In genomic region chr17:7922499-7923289, GRCh38 we compare ENCODE assay signal across 9 cellular contexts. TPM values are rescaled to one million over a fixed set of nuclear protein-coding genes. Genes with fewer than 3 reads are reported as not detected.
A peak's percentile ranks its signal among the peaks of the same experiment; 100 is the strongest.
DNase-seq lines count a peak whose midpoint lies in the region; ATAC-seq, FAIRE-seq and TF ChIP-seq lines count a peak whose summit lies in the region.
"Had no signal": no experiment of that assay in that cellular context is flagged by ENCODE, and none has a peak within 500 bp of the region (broad histone marks: within the 10 kb centered on the region; RNA-seq: fewer than 3 reads in every experiment).

No MANE protein-coding gene starts in this region.

- CTCF ChIA-PET in HepG2 (lab: Yijun Ruan, JAX; ENCODE audit: low intra/inter-chr PET ratio, low total read pairs) = no interaction called here

- no peaks in the 10 kb centered on the region for H3K27me3 ChIP-seq in HepG2 (ENCODE audit: control insufficient read depth in 1 of 2, insufficient read depth in 2 of 2, low read length in 2 of 2)

- ATAC-seq in HepG2 (no peak), HG03520 (IDR thresholded peaks at IDR 0.05; ENCODE audit: unreplicated experiment) (no peak)

- BruUV-seq in HepG2 (replicated peaks; lab: Mats Ljungman, UMichigan) = no TSS peak

- POLR2A ChIA-PET in HepG2 (lab: Yijun Ruan, JAX) = no interaction called here

- no peak for TF ChIP-seq CTCF in HepG2 (CRISPR knock-in tag; IDR thresholded peaks at IDR 0.05)

- H3K36me3 ChIP-seq in HepG2 (replicated peaks in 1 of 2; ENCODE audit: control insufficient read depth in 1 of 2, insufficient read depth in 2 of 2, low read length in 2 of 2) = no peaks in the 10 kb centered on the region

- H3K27ac ChIP-seq in HepG2 (ENCODE audit: extremely low read length, insufficient read depth, low read length) = no peak overlapping the region
- H3K27ac ChIP-seq: C4-2B had no signal

- WGBS in HepG2 (ENCODE audit: low lambda C conversion rate) = 87% methylated on average over 36 of the region's 42 CpGs

- no peak overlapping the region for H3K9ac ChIP-seq in HepG2 (ENCODE audit: insufficient read depth, low read depth, low read length)

- H3K4me2 ChIP-seq in HepG2 (ENCODE audit: low read depth, low read length) = no peak overlapping the region

- H3K4me3 ChIP-seq in HepG2 (replicated peaks in 1 of 3; ENCODE audit: insufficient read depth in 1 of 3, low read depth in 2 of 3, low read length in 3 of 3) = no peak overlapping the region

- intact Hi-C loops in HepG2 (cut with micrococcal nuclease; ENCODE audit: unreplicated experiment) = no loop called here

- no peak for TF ChIP-seq RAD21 in HepG2 (CRISPR knock-in tag; IDR thresholded peaks at IDR 0.05)

- in situ Hi-C loops in HepG2 (cut with HindIII; ENCODE audit: extremely low pct_ligation_motif_present, low pct_unique_long_range_greater_than_20kb) = no loop called here

- DNase-seq in NCI-H1417 (lab: John Stamatoyannopoulos, UW) (peak; percentile 50 to 85 (median 77)), NCI-H1417 treated with DMSO at 0.1 percent for 48 hours (lab: John Stamatoyannopoulos, UW) (no peak), dedifferentiated amniotic fluid mesenchymal stem cell (ENCODE audit: extremely low spot score) (peak; percentile 47), HepG2 (ENCODE audit: low spot score) (no peak), NCI-H526 treated with DMSO at 0.1 percent for 48 hours (lab: John Stamatoyannopoulos, UW) (no peak)
- DNase-seq in activated CD4-positive, alpha-beta T cell treated with anti-CD3 and anti-CD28 coated beads, Interleukin-2, amount 50 U/mL, for 4 hours = peak; percentile 80 to 82
- DNase-seq in stimulated activated CD4-positive, alpha-beta T cell treated with anti-CD3 and anti-CD28 coated beads, Interleukin-1b, Interleukin-23, amount 100 ng/mL, for 48 hours = peak; percentile 83

- no peaks in the 10 kb centered on the region for H4K20me1 ChIP-seq in HepG2 (ENCODE audit: insufficient read depth, low read length)

- H3K9me3 ChIP-seq in HepG2 (ENCODE audit: low read length) = no peaks in the 10 kb centered on the region

- no peak for TF ChIP-seq POLR2A in HepG2 (IDR thresholded peaks at IDR 0.05; ENCODE audit: insufficient read depth in 1 of 2, low read depth in 2 of 2, low read length in 2 of 2)

- no peak overlapping the region for H2AFZ ChIP-seq in HepG2 (ENCODE audit: low read length)

- no peaks in the 10 kb centered on the region for H3K79me2 ChIP-seq in HepG2 (ENCODE audit: insufficient read depth, low read length)

- TF ChIP-seq EP300 in HepG2 (IDR thresholded peaks at IDR 0.05; ENCODE audit: low read depth in 2 of 2, low read length in 2 of 2) (no peak), HepG2 (CRISPR knock-in tag; IDR thresholded peaks at IDR 0.05; ENCODE audit: borderline replicate concordance) (no peak)

- FAIRE-seq in HepG2 (lab: Jason Lieb, UNC) = no peak

- H3K4me1 ChIP-seq in HepG2 (ENCODE audit: insufficient read depth, low read length) = no peaks in the 10 kb centered on the region

RNA-seq across cellular contexts. Expression of gene RNF227, which starts 6.6 kb away (rescaled TPM):
- 0.20 and 0.38 TPM in 2 replicates for total RNA-seq in HepG2 (2016; rRNA removed; fragmentation: Illumina TruSeq; extraction: Trizol)
- total RNA-seq in HepG2 (2016; cell fraction: cytosol; rRNA removed; fragmentation: Illumina TruSeq; extraction: Trizol; ENCODE audit: low read depth) = 0.10 TPM in 1 of 2 replicates, not detected in the other
- total RNA-seq in HepG2 (2016; cell fraction: insoluble cytoplasmic fraction; rRNA removed; fragmentation: Illumina TruSeq; extraction: Trizol) = 0.37 and 0.41 TPM in 2 replicates
- total RNA-seq in HepG2 (2016; cell fraction: membrane; rRNA removed; fragmentation: Illumina TruSeq; extraction: Trizol) = 0.21 and 0.22 TPM in 2 replicates
- 0.22 and 0.56 TPM in 2 replicates for total RNA-seq in HepG2 (2016; cell fraction: nucleus; rRNA removed; fragmentation: Illumina TruSeq; extraction: Trizol)
- polyA plus RNA-seq in HepG2 (2011; rRNA removed) = 0.79 and 0.94 TPM in 2 replicates
- polyA plus RNA-seq in HepG2 (2011; cell fraction: cytosol; rRNA removed) = 1.7 and 3.4 TPM in 2 replicates
- polyA plus RNA-seq in HepG2 (2011; cell fraction: nucleus; rRNA removed) = 0.79 and 4.8 TPM in 2 replicates
- polyA plus RNA-seq in HepG2 (2012) = 0.68 and 0.79 TPM in 2 replicates
- 0.15 and 0.16 TPM in 2 replicates for polyA plus RNA-seq in HepG2 (2016; cell fraction: cytosol; fragmentation: Illumina TruSeq; extraction: Trizol; ENCODE audit: low read depth)
- 0.49 and 0.63 TPM in 2 replicates for polyA plus RNA-seq in HepG2 (2016; cell fraction: insoluble cytoplasmic fraction; fragmentation: Illumina TruSeq; extraction: Trizol; ENCODE audit: low read depth)
- polyA plus RNA-seq in HepG2 (2016; cell fraction: membrane; fragmentation: Illumina TruSeq; extraction: Trizol; ENCODE audit: low read depth) = 0.23 and 0.33 TPM in 2 replicates
- 1.5 and 2.2 TPM in 2 replicates for polyA plus RNA-seq in HepG2 (2016; cell fraction: nucleus; fragmentation: Illumina TruSeq; extraction: Trizol; ENCODE audit: insufficient read depth, low read depth)
- 0.22 and 3.6 TPM in 2 replicates for polyA minus RNA-seq in HepG2 (2011; rRNA and poly(A)+ RNA removed; ENCODE audit: low replicate concordance)
- polyA minus RNA-seq in HepG2 (2011; cell fraction: cytosol; rRNA and poly(A)+ RNA removed) = 0.20 and 0.26 TPM in 2 replicates
- polyA minus RNA-seq in HepG2 (2011; cell fraction: nucleus; rRNA and poly(A)+ RNA removed) = 0.25 and 0.64 TPM in 2 replicates

RNA-seq across cellular contexts. Expression of gene KCNAB3, which starts 7.0 kb away (rescaled TPM):
- 0.29 TPM in 1 of 2 replicates, not detected in the other for total RNA-seq in HepG2 (2016; rRNA removed; fragmentation: Illumina TruSeq; extraction: Trizol)
- total RNA-seq in HepG2 (2016; cell fraction: cytosol; rRNA removed; fragmentation: Illumina TruSeq; extraction: Trizol; ENCODE audit: low read depth) = not detected in 2 replicates
- total RNA-seq in HepG2 (2016; cell fraction: insoluble cytoplasmic fraction; rRNA removed; fragmentation: Illumina TruSeq; extraction: Trizol) = 0.41 TPM in 1 of 2 replicates, not detected in the other
- total RNA-seq in HepG2 (2016; cell fraction: membrane; rRNA removed; fragmentation: Illumina TruSeq; extraction: Trizol) = 0.15 TPM in 1 of 2 replicates, not detected in the other
- 0.69 and 1.2 TPM in 2 replicates for total RNA-seq in HepG2 (2016; cell fraction: nucleus; rRNA removed; fragmentation: Illumina TruSeq; extraction: Trizol)
- 0.88 and 0.95 TPM in 2 replicates for polyA plus RNA-seq in HepG2 (2011; rRNA removed)
- polyA plus RNA-seq in HepG2 (2011; cell fraction: cytosol; rRNA removed) = 0.18 and 0.21 TPM in 2 replicates
- 11.7 and 15.6 TPM in 2 replicates for polyA plus RNA-seq in HepG2 (2011; cell fraction: nucleus; rRNA removed)
- 1.0 and 1.1 TPM in 2 replicates for polyA plus RNA-seq in HepG2 (2012)
- polyA plus RNA-seq in HepG2 (2016; cell fraction: cytosol; fragmentation: Illumina TruSeq; extraction: Trizol; ENCODE audit: low read depth) = 0.07 and 0.08 TPM in 2 replicates
- polyA plus RNA-seq in HepG2 (2016; cell fraction: insoluble cytoplasmic fraction; fragmentation: Illumina TruSeq; extraction: Trizol; ENCODE audit: low read depth) = not detected in 2 replicates
- polyA plus RNA-seq in HepG2 (2016; cell fraction: membrane; fragmentation: Illumina TruSeq; extraction: Trizol; ENCODE audit: low read depth) = 0.08 TPM in 1 of 2 replicates, not detected in the other
- 6.5 and 7.3 TPM in 2 replicates for polyA plus RNA-seq in HepG2 (2016; cell fraction: nucleus; fragmentation: Illumina TruSeq; extraction: Trizol; ENCODE audit: insufficient read depth, low read depth)
- polyA minus RNA-seq in HepG2 (2011; rRNA and poly(A)+ RNA removed; ENCODE audit: low replicate concordance) = 0.70 and 2.1 TPM in 2 replicates
- polyA minus RNA-seq in HepG2 (2011; cell fraction: cytosol; rRNA and poly(A)+ RNA removed) = not detected in 2 replicates
- polyA minus RNA-seq in HepG2 (2011; cell fraction: nucleus; rRNA and poly(A)+ RNA removed) = 3.7 and 7.5 TPM in 2 replicates

RNA-seq across cellular contexts. Expression of gene TRAPPC1, which starts 9.1 kb away (rescaled TPM):
- total RNA-seq in HepG2 (2016; rRNA removed; fragmentation: Illumina TruSeq; extraction: Trizol) = 28.1 and 36.9 TPM in 2 replicates
- total RNA-seq in HepG2 (2016; cell fraction: cytosol; rRNA removed; fragmentation: Illumina TruSeq; extraction: Trizol; ENCODE audit: low read depth) = 18.6 and 30.6 TPM in 2 replicates
- 26.6 and 30.5 TPM in 2 replicates for total RNA-seq in HepG2 (2016; cell fraction: insoluble cytoplasmic fraction; rRNA removed; fragmentation: Illumina TruSeq; extraction: Trizol)
- total RNA-seq in HepG2 (2016; cell fraction: membrane; rRNA removed; fragmentation: Illumina TruSeq; extraction: Trizol) = 27.2 and 41.0 TPM in 2 replicates
- total RNA-seq in HepG2 (2016; cell fraction: nucleus; rRNA removed; fragmentation: Illumina TruSeq; extraction: Trizol) = 16.5 and 21.7 TPM in 2 replicates
- 44.9 and 46.7 TPM in 2 replicates for polyA plus RNA-seq in HepG2 (2011; rRNA removed)
- polyA plus RNA-seq in HepG2 (2011; cell fraction: cytosol; rRNA removed) = 117 and 121 TPM in 2 replicates
- 33.8 and 41.2 TPM in 2 replicates for polyA plus RNA-seq in HepG2 (2011; cell fraction: nucleus; rRNA removed)
- polyA plus RNA-seq in HepG2 (2012) = 82.0 and 92.0 TPM in 2 replicates
- 119 and 155 TPM in 2 replicates for polyA plus RNA-seq in HepG2 (2016; cell fraction: cytosol; fragmentation: Illumina TruSeq; extraction: Trizol; ENCODE audit: low read depth)
- polyA plus RNA-seq in HepG2 (2016; cell fraction: insoluble cytoplasmic fraction; fragmentation: Illumina TruSeq; extraction: Trizol; ENCODE audit: low read depth) = 128 and 160 TPM in 2 replicates
- polyA plus RNA-seq in HepG2 (2016; cell fraction: membrane; fragmentation: Illumina TruSeq; extraction: Trizol; ENCODE audit: low read depth) = 121 and 142 TPM in 2 replicates
- polyA plus RNA-seq in HepG2 (2016; cell fraction: nucleus; fragmentation: Illumina TruSeq; extraction: Trizol; ENCODE audit: insufficient read depth, low read depth) = 73.6 and 93.7 TPM in 2 replicates
- polyA minus RNA-seq in HepG2 (2011; rRNA and poly(A)+ RNA removed; ENCODE audit: low replicate concordance) = 54.8 and 75.7 TPM in 2 replicates
- 33.8 and 43.0 TPM in 2 replicates for polyA minus RNA-seq in HepG2 (2011; cell fraction: cytosol; rRNA and poly(A)+ RNA removed)
- 13.0 and 16.9 TPM in 2 replicates for polyA minus RNA-seq in HepG2 (2011; cell fraction: nucleus; rRNA and poly(A)+ RNA removed)

RNA-seq across cellular contexts. Expression of gene CNTROB, which starts 9.3 kb away (rescaled TPM):
- total RNA-seq in HepG2 (2016; rRNA removed; fragmentation: Illumina TruSeq; extraction: Trizol) = 13.3 and 24.1 TPM in 2 replicates
- 8.1 and 9.3 TPM in 2 replicates for total RNA-seq in HepG2 (2016; cell fraction: cytosol; rRNA removed; fragmentation: Illumina TruSeq; extraction: Trizol; ENCODE audit: low read depth)
- total RNA-seq in HepG2 (2016; cell fraction: insoluble cytoplasmic fraction; rRNA removed; fragmentation: Illumina TruSeq; extraction: Trizol) = 11.9 and 23.0 TPM in 2 replicates
- total RNA-seq in HepG2 (2016; cell fraction: membrane; rRNA removed; fragmentation: Illumina TruSeq; extraction: Trizol) = 10.1 and 11.2 TPM in 2 replicates
- total RNA-seq in HepG2 (2016; cell fraction: nucleus; rRNA removed; fragmentation: Illumina TruSeq; extraction: Trizol) = 23.2 and 26.4 TPM in 2 replicates
- 21.2 and 24.3 TPM in 2 replicates for polyA plus RNA-seq in HepG2 (2011; rRNA removed)
- 10.6 and 11.9 TPM in 2 replicates for polyA plus RNA-seq in HepG2 (2011; cell fraction: cytosol; rRNA removed)
- polyA plus RNA-seq in HepG2 (2011; cell fraction: nucleus; rRNA removed) = 64.8 and 74.8 TPM in 2 replicates
- 14.3 and 16.3 TPM in 2 replicates for polyA plus RNA-seq in HepG2 (2012)
- 3.0 and 3.9 TPM in 2 replicates for polyA plus RNA-seq in HepG2 (2016; cell fraction: cytosol; fragmentation: Illumina TruSeq; extraction: Trizol; ENCODE audit: low read depth)
- 12.3 and 14.2 TPM in 2 replicates for polyA plus RNA-seq in HepG2 (2016; cell fraction: insoluble cytoplasmic fraction; fragmentation: Illumina TruSeq; extraction: Trizol; ENCODE audit: low read depth)
- polyA plus RNA-seq in HepG2 (2016; cell fraction: membrane; fragmentation: Illumina TruSeq; extraction: Trizol; ENCODE audit: low read depth) = 8.2 and 9.5 TPM in 2 replicates
- polyA plus RNA-seq in HepG2 (2016; cell fraction: nucleus; fragmentation: Illumina TruSeq; extraction: Trizol; ENCODE audit: insufficient read depth, low read depth) = 68.1 and 69.5 TPM in 2 replicates
- polyA minus RNA-seq in HepG2 (2011; rRNA and poly(A)+ RNA removed; ENCODE audit: low replicate concordance) = 18.0 and 57.0 TPM in 2 replicates
- 5.4 and 5.7 TPM in 2 replicates for polyA minus RNA-seq in HepG2 (2011; cell fraction: cytosol; rRNA and poly(A)+ RNA removed)
- polyA minus RNA-seq in HepG2 (2011; cell fraction: nucleus; rRNA and poly(A)+ RNA removed) = 26.5 and 33.7 TPM in 2 replicates

RNA-seq across cellular contexts. Expression of gene CHD3, which starts 34.1 kb away (rescaled TPM):
- 3.3 and 3.7 TPM in 2 replicates for total RNA-seq in HepG2 (2016; rRNA removed; fragmentation: Illumina TruSeq; extraction: Trizol)
- 0.20 and 0.53 TPM in 2 replicates for total RNA-seq in HepG2 (2016; cell fraction: cytosol; rRNA removed; fragmentation: Illumina TruSeq; extraction: Trizol; ENCODE audit: low read depth)
- total RNA-seq in HepG2 (2016; cell fraction: insoluble cytoplasmic fraction; rRNA removed; fragmentation: Illumina TruSeq; extraction: Trizol) = 1.6 and 3.6 TPM in 2 replicates
- 1.1 and 3.2 TPM in 2 replicates for total RNA-seq in HepG2 (2016; cell fraction: membrane; rRNA removed; fragmentation: Illumina TruSeq; extraction: Trizol)
- 4.7 and 9.3 TPM in 2 replicates for total RNA-seq in HepG2 (2016; cell fraction: nucleus; rRNA removed; fragmentation: Illumina TruSeq; extraction: Trizol)
- polyA plus RNA-seq in HepG2 (2011; rRNA removed) = 2.7 and 3.3 TPM in 2 replicates
- polyA plus RNA-seq in HepG2 (2011; cell fraction: cytosol; rRNA removed) = 1.8 and 1.9 TPM in 2 replicates
- 21.5 and 21.6 TPM in 2 replicates for polyA plus RNA-seq in HepG2 (2011; cell fraction: nucleus; rRNA removed)
- 6.4 and 10.0 TPM in 2 replicates for polyA plus RNA-seq in HepG2 (2012)
- polyA plus RNA-seq in HepG2 (2016; cell fraction: cytosol; fragmentation: Illumina TruSeq; extraction: Trizol; ENCODE audit: low read depth) = 0.57 and 0.75 TPM in 2 replicates
- 1.8 and 5.2 TPM in 2 replicates for polyA plus RNA-seq in HepG2 (2016; cell fraction: insoluble cytoplasmic fraction; fragmentation: Illumina TruSeq; extraction: Trizol; ENCODE audit: low read depth)
- polyA plus RNA-seq in HepG2 (2016; cell fraction: membrane; fragmentation: Illumina TruSeq; extraction: Trizol; ENCODE audit: low read depth) = 1.1 and 1.3 TPM in 2 replicates
- polyA plus RNA-seq in HepG2 (2016; cell fraction: nucleus; fragmentation: Illumina TruSeq; extraction: Trizol; ENCODE audit: insufficient read depth, low read depth) = 15.5 and 16.4 TPM in 2 replicates
- polyA minus RNA-seq in HepG2 (2011; rRNA and poly(A)+ RNA removed; ENCODE audit: low replicate concordance) = 8.0 and 73.1 TPM in 2 replicates
- polyA minus RNA-seq in HepG2 (2011; cell fraction: cytosol; rRNA and poly(A)+ RNA removed) = 3.3 and 3.9 TPM in 2 replicates
- 9.1 and 12.4 TPM in 2 replicates for polyA minus RNA-seq in HepG2 (2011; cell fraction: nucleus; rRNA and poly(A)+ RNA removed)

Comparison
In these comparisons a context has a peak if more than half of its experiments do, and no peak if none do; other contexts are left out.
1. DNase-seq: peak in NCI-H1417 (3 of 3), activated CD4-positive, alpha-beta T cell treated with anti-CD3 and anti-CD28 coated beads, Interleukin-2, amount 50 U/mL, for 4 hours (2 of 2), dedifferentiated amniotic fluid mesenchymal stem cell (single experiment) and stimulated activated CD4-positive, alpha-beta T cell treated with anti-CD3 and anti-CD28 coated beads, Interleukin-1b, Interleukin-23, amount 100 ng/mL, for 48 hours (single experiment); none in NCI-H1417 treated with DMSO at 0.1 percent for 48 hours (single experiment), HepG2 (single experiment) and NCI-H526 treated with DMSO at 0.1 percent for 48 hours (single experiment).